ENCODE assay signal across 28 cellular contexts in the genomic region with DNA sequence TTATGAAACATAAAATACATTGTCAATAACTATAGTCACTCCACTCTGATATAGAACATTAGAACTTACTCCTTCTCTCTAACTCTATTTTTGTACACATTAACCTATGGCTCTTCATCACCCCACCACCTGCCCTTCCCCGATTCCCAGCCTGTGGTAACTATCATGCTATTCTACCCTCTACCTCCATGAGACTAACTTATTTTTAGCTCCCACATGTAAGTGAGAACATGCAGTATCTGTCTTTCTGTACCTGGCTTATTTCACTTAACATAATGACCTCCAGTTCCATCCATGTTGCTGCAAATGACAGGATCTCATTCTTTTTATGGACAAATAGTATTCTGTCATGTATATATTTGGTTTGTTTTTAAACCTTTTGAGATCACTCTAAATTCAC.
"Had no signal": no experiment of that assay in that cellular context is flagged by ENCODE, and none has a peak within 500 bp of the region (broad histone marks: within the 10 kb centered on the region; RNA-seq: fewer than 3 reads in every experiment).

No MANE protein-coding gene starts in this region.

- H3K9me3 ChIP-seq: colonic mucosa had no signal

- DNase-seq: colonic mucosa; cortex of kidney; effector CD8-positive, alpha-beta T cell; effector memory CD8-positive, alpha-beta T cell; endodermal cell; erythroblast; esophagus squamous epithelium; foreskin fibroblast; foreskin melanocyte; heart left ventricle; hypothalamus; immature natural killer cell; islet precursor cell; kidney; kidney glomerular epithelial cell; left lung; lower lobe of right lung; mesendoderm; midbrain; naive thymus-derived CD4-positive, alpha-beta T cell; natural killer cell had no signal

- ATAC-seq: effector memory CD8-positive, alpha-beta T cell; esophagus mucosa; gastroesophageal sphincter; left lung; lower lobe of right lung; naive thymus-derived CD4-positive, alpha-beta T cell; natural killer cell had no signal

- H3K27ac Mint-ChIP-seq: dendritic cell treated with granulocyte-macrophage colony-stimulating factor and Interleukin-4, amounts not matched to agents 40 ng/mL and 50 ng/mL, for 4 days; effector memory CD8-positive, alpha-beta T cell; endodermal cell; memory B cell; natural killer cell had no signal

- H3K4me2 ChIP-seq: hepatocyte had no signal

- H3K36me3 ChIP-seq: colonic mucosa, esophagus squamous epithelium, gastroesophageal sphincter, heart left ventricle, left lung, lower lobe of right lung had no signal

- H3K27me3 ChIP-seq: colonic mucosa, esophagus squamous epithelium, gastroesophageal sphincter, heart left ventricle, hepatocyte, left lung had no signal

- H3K27ac ChIP-seq: colonic mucosa, epithelial cell of prostate, esophagus squamous epithelium, gastroesophageal sphincter, heart left ventricle, hepatocyte, left lung, lower lobe of right lung had no signal

- H3K4me3 Mint-ChIP-seq: dendritic cell treated with granulocyte-macrophage colony-stimulating factor and Interleukin-4, amounts not matched to agents 40 ng/mL and 50 ng/mL, for 4 days; effector memory CD8-positive, alpha-beta T cell; endodermal cell; immature natural killer cell; memory B cell; naive thymus-derived CD4-positive, alpha-beta T cell; natural killer cell had no signal

- H3K4me1 Mint-ChIP-seq: endodermal cell, immature natural killer cell, memory B cell, natural killer cell had no signal

- H3K4me1 ChIP-seq: colonic mucosa, esophagus squamous epithelium, gastroesophageal sphincter, left lung, lower lobe of right lung had no signal

- H3K4me3 ChIP-seq: colonic mucosa, esophagus squamous epithelium, gastroesophageal sphincter, heart left ventricle, hepatocyte, left lung, lower lobe of right lung had no signal

- H3K27me3 Mint-ChIP-seq: dendritic cell treated with granulocyte-macrophage colony-stimulating factor and Interleukin-4, amounts not matched to agents 40 ng/mL and 50 ng/mL, for 4 days; memory B cell had no signal

- FAIRE-seq: endometrium, kidney had no signal
